ENCODE assay signal across 26 cellular contexts in the genomic region with DNA sequence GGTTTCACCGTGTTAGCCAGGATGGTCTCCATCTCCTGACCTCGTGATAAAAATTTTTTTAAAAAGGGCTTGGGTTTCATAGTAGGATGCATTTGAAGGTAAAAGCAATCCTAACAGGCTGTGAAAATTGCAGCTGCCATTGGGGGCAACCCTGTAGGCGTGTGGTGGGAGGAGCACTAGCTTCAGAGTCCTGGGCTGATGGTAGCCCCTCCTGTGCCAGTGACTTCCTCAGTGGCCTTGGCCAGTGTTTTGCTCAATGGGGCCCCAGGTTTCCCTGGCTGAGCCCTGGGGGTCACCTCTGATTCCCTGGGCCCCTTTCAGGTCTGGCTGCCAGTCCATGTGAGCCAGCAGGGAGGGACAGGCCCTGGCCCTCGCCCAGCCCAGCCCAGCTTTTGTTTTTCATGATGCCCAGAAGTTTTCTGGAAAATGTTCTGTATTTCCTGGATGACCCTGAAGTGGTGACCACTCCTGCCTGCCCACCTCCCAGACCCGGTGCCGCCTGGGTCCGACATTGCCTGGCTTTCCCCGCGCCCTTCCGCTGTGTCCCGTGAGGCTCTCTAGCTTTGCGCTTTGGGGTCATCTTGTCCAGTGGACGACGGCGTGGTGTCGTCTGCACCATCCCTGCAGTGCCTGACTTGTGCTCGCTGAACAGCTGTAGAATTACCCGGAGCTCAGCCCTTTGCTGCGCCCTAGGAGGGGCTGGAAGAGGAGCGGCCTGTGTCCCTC. TPM values are rescaled to one million over a fixed set of nuclear protein-coding genes. Genes with fewer than 3 reads are reported as not detected.
A peak's percentile ranks its signal among the peaks of the same experiment; 100 is the strongest.
DNase-seq lines count a peak whose midpoint lies in the region; ATAC-seq and TF ChIP-seq lines count a peak whose summit lies in the region.
"Had no signal": no experiment of that assay in that cellular context is flagged by ENCODE, and none has a peak within 500 bp of the region (broad histone marks: within the 10 kb centered on the region; RNA-seq: fewer than 3 reads in every experiment).

No MANE protein-coding gene starts in this region.

- H3K4me3 ChIP-seq in endodermal cell (ENCODE audit: low read length), result no peak overlapping the region
- H3K4me3 ChIP-seq in trophoblast cell (ENCODE audit: low read depth, low read length), result no peak overlapping the region
- H3K4me3 ChIP-seq: A549; BLaER1 treated with 17β-estradiol and CSF1 and Interleukin-3, amounts not matched to agents 10 nM and 100 nM; GM12878; SK-N-MC had no signal

- H2AK5ac ChIP-seq in H9 (ENCODE audit: insufficient read length, low read length), result no peak overlapping the region
- H2AK5ac ChIP-seq in trophoblast cell (ENCODE audit: low read length), result no peak overlapping the region

- no peak overlapping the region for H3K56ac ChIP-seq in H9 (ENCODE audit: insufficient read length, low read depth, low read length)

- no peak for TF ChIP-seq CTCF in H9 (conservative IDR thresholded peaks at IDR 0.05)
- no peak for TF ChIP-seq CTCF in WTC11 (IDR thresholded peaks at IDR 0.05)
- TF ChIP-seq CTCF in endodermal cell (conservative IDR thresholded peaks at IDR 0.05), result no peak

- H4K20me1 ChIP-seq in H9 (ENCODE audit: control insufficient read depth, insufficient read depth, insufficient read length), result no peaks in the 10 kb centered on the region

- no CpG with 5 or more reads among the region's 20 CpGs for WGBS in H9 (ENCODE audit: extremely low coverage, insufficient read length, low lambda C conversion rate)
- WGBS in endodermal cell (ENCODE audit: insufficient coverage in 1 of 2, insufficient read length in 1 of 2), 2 experiments, result 95 to 97% methylated on average over 12 to 20 of the region's 20 CpGs
- WGBS in trophoblast cell (ENCODE audit: extremely low coverage, insufficient coverage, insufficient read length), result no CpG with 5 or more reads among the region's 20 CpGs

- H4K91ac ChIP-seq in H9 (ENCODE audit: insufficient read length, low read depth, low read length) (no peak overlapping the region), trophoblast cell (ENCODE audit: low read depth, low read length) (no peak overlapping the region)

- H3K27ac ChIP-seq in H9 (ENCODE audit: insufficient read length, low read depth, low read length), result no peak overlapping the region
- no peak overlapping the region for H3K27ac ChIP-seq in endodermal cell (ENCODE audit: low read depth, low read length)
- H3K27ac ChIP-seq in trophoblast cell (ENCODE audit: low read depth, low read length), result no peak overlapping the region
- H3K27ac ChIP-seq: A549, SK-N-MC had no signal

- H2BK5ac ChIP-seq in H9 (ENCODE audit: insufficient read length, low read length), result no peak overlapping the region
- no peak overlapping the region for H2BK5ac ChIP-seq in trophoblast cell (ENCODE audit: low read depth, low read length, poor library complexity)

- H3K9me3 Mint-ChIP-seq in H9 (peaks cover 0 to 11% of the 10 kb centered on the region in 2 experiments; a peak in 3 of 5 replicates), WTC11 (no peaks in the 10 kb centered on the region), endodermal cell (peaks cover 7% of the 10 kb centered on the region)
- H3K9me3 Mint-ChIP-seq: CD4-positive, alpha-beta T cell had no signal

- H3K4ac ChIP-seq in H9 (ENCODE audit: low read depth, low read length) (no peak overlapping the region), trophoblast cell (ENCODE audit: low read depth, low read length) (peak overlapping the region; percentile 78)

- no peak overlapping the region for H4K5ac ChIP-seq in H9 (ENCODE audit: insufficient read length, low read depth, low read length)

- H3K9ac ChIP-seq in H9 (ENCODE audit: extremely low read depth, insufficient read length, low read length) (no peak overlapping the region), endodermal cell (ENCODE audit: extremely low read depth, low read length, poor library complexity, severe bottlenecking) (no peak overlapping the region), trophoblast cell (ENCODE audit: low read length) (no peak overlapping the region)

- H3K4me1 Mint-ChIP-seq in H9, result peaks cover 4 to 7% of the 10 kb centered on the region in 2 experiments; a peak in 3 of 4 replicates
- H3K4me1 Mint-ChIP-seq in WTC11, result 0 out of 2 replicates have a peak, but pooled peaks cover 4% of the 10 kb centered on the region
- no peaks in the 10 kb centered on the region for H3K4me1 Mint-ChIP-seq in endodermal cell

- no peak overlapping the region for H3K14ac ChIP-seq in H9 (ENCODE audit: insufficient read depth, low read length)
- no peak overlapping the region for H3K14ac ChIP-seq in trophoblast cell (ENCODE audit: low read length)

- H2BK15ac ChIP-seq in H9 (ENCODE audit: low read depth, low read length), result no peak overlapping the region

- no peak overlapping the region for H2BK12ac ChIP-seq in H9 (ENCODE audit: insufficient read length, low read depth, low read length)
- H2BK12ac ChIP-seq in trophoblast cell (ENCODE audit: low read length), result no peak overlapping the region

- H3K36me3 Mint-ChIP-seq in H9 (ENCODE audit: insufficient read depth in 1 of 3, low read depth in 3 of 3) (peaks cover 11 to 27% (median 15%) of the 10 kb centered on the region in 3 experiments), WTC11 (peaks cover 8% of the 10 kb centered on the region; the same call in 1 of the 2 replicates), endodermal cell (ENCODE audit: low read depth) (peaks cover 26% of the 10 kb centered on the region)

- ATAC-seq in WTC11 (no peak), GM19351 (IDR thresholded peaks at IDR 0.05; ENCODE audit: unreplicated experiment) (no peak)
- ATAC-seq: A549, GM12878 had no signal

- H3K27me3 Mint-ChIP-seq in H9 (ENCODE audit: low read depth) (no peaks in the 10 kb centered on the region), WTC11 (ENCODE audit: low read depth) (no peaks in the 10 kb centered on the region), endodermal cell (ENCODE audit: insufficient read depth) (no peaks in the 10 kb centered on the region)
- H3K27me3 Mint-ChIP-seq: CD4-positive, alpha-beta T cell had no signal

- H4K12ac ChIP-seq in trophoblast cell (ENCODE audit: low read depth, low read length), result no peak overlapping the region

- H3K79me1 ChIP-seq in H9 (ENCODE audit: insufficient read depth, low read depth, low read length, poor library complexity, severe bottlenecking) (peaks cover 16% of the 10 kb centered on the region), trophoblast cell (ENCODE audit: low read length) (no peaks in the 10 kb centered on the region)

- H2AFZ ChIP-seq in H9 (ENCODE audit: low read length) (no peak overlapping the region), trophoblast cell (ENCODE audit: insufficient read depth, low read length, poor library complexity) (no peak overlapping the region)

- H3K23me2 ChIP-seq in H9 (ENCODE audit: insufficient read length, low read depth, low read length, poor library complexity, severe bottlenecking), result no peaks in the 10 kb centered on the region

- H3K27ac Mint-ChIP-seq in H9 (peak overlapping the region; percentile 29 to 94 (median 78); a peak in 2 of 7 replicates), WTC11 (peak overlapping the region; percentile 74), endodermal cell (peak overlapping the region; percentile 35)
- H3K27ac Mint-ChIP-seq: CD4-positive, alpha-beta T cell had no signal

- H4K8ac ChIP-seq in H9 (replicated peaks; ENCODE audit: insufficient read length, low read depth, low read length) (no peak overlapping the region), trophoblast cell (ENCODE audit: low read depth, low read length) (no peak overlapping the region)

- H3K18ac ChIP-seq in H9 (ENCODE audit: insufficient read length, low read depth, low read length), result no peak overlapping the region
- no peak overlapping the region for H3K18ac ChIP-seq in trophoblast cell (ENCODE audit: low read length)

- H3K36me3 ChIP-seq in endodermal cell (ENCODE audit: control insufficient read depth, insufficient read depth, low read length) (peaks cover 6% of the 10 kb centered on the region), trophoblast cell (ENCODE audit: control insufficient read depth in 1 of 2, insufficient read depth in 2 of 2, low read length in 2 of 2) (peaks cover 15 to 20% of the 10 kb centered on the region in 2 experiments)

- no peak overlapping the region for H2BK120ac ChIP-seq in H9 (ENCODE audit: low read depth, low read length, poor library complexity, severe bottlenecking)
- no peak overlapping the region for H2BK120ac ChIP-seq in trophoblast cell (ENCODE audit: insufficient read depth, low read length, poor library complexity)

- H3K9me3 ChIP-seq in H9 (ENCODE audit: control insufficient read depth, low read depth, low read length) (no peaks in the 10 kb centered on the region), endodermal cell (ENCODE audit: control insufficient read depth, low read length) (peaks cover 10% of the 10 kb centered on the region), trophoblast cell (ENCODE audit: insufficient read depth, low read depth, low read length) (peaks cover 3% of the 10 kb centered on the region)

- no peak overlapping the region for H2BK20ac ChIP-seq in H9 (ENCODE audit: low read depth, low read length, poor library complexity, severe bottlenecking)

- H3K4me1 ChIP-seq in H9 (ENCODE audit: insufficient read depth, low read length), result no peaks in the 10 kb centered on the region
- H3K4me1 ChIP-seq in endodermal cell (ENCODE audit: control insufficient read depth, insufficient read depth, low read length), result no peaks in the 10 kb centered on the region
- peaks cover 0 to 8% of the 10 kb centered on the region in 2 experiments for H3K4me1 ChIP-seq in trophoblast cell (ENCODE audit: control insufficient read depth in 1 of 2, insufficient read depth in 2 of 2, low read length in 2 of 2)
- H3K4me1 ChIP-seq: A549, Caco-2 had no signal

- H3T11ph ChIP-seq in H9 (ENCODE audit: low read length), result no peak overlapping the region

- no peak for DNase-seq in H9
- no peak for DNase-seq in WTC11 (ENCODE audit: low spot score)
- peak; percentile 36 for DNase-seq in endodermal cell
- no peak for DNase-seq in trophoblast cell
- DNase-seq in stimulated activated CD4-positive, alpha-beta T cell treated with anti-CD3 and anti-CD28 coated beads, Interleukin-12 subunit alpha, Interleukin-12 subunit beta, amount 100 ng/mL, for 4 hours, result no peak
- DNase-seq in NCI-H187 (lab: John Stamatoyannopoulos, UW), result no peak
- DNase-seq in LoVo (ENCODE audit: low spot score), result no peak
- DNase-seq: AML-193; Caco-2; CD4-positive, alpha-beta T cell; DMS 273 treated with DMSO at 0.1 percent for 48 hours; DMS79; EL; GDM1; KG1; MM.1S; NCI-H2029 treated with DMSO at 0.1 percent for 48 hours; NCI-H2227 treated with DMSO at 0.1 percent for 48 hours; NCI-H69; RPMI8226; SHP77 treated with DMSO at 0.1 percent for 48 hours had no signal

- H3K79me2 ChIP-seq in H9 (ENCODE audit: insufficient read depth, low read length) (peaks cover 7% of the 10 kb centered on the region; the same call in 1 of the 2 replicates), trophoblast cell (ENCODE audit: control insufficient read depth, insufficient read depth, low read length, poor library complexity) (peaks cover 17% of the 10 kb centered on the region)

- H3K23ac ChIP-seq in H9 (ENCODE audit: insufficient read length, low read depth, low read length) (no peak overlapping the region), trophoblast cell (ENCODE audit: low read length) (no peak overlapping the region)

- CTCF ChIA-PET in WTC11 (lab: Charles Lee), result interaction anchor here (0.9 to 3.5 kb wide), 5 partner anchors 10 to 49 kb away, joined by 3 to 26 read pairs (median 7); partner anchors contain the start of gene MGRN1

- H3K4me2 ChIP-seq in H9 (ENCODE audit: insufficient read depth, insufficient read length, low read length) (no peak overlapping the region), trophoblast cell (ENCODE audit: low read length) (no peak overlapping the region)
- H3K4me2 ChIP-seq: A549 had no signal

- POLR2A ChIA-PET in WTC11 (lab: Charles Lee), result interaction anchor here (1.1 kb wide), 1 partner anchor 9 kb away, joined by 3 read pairs; no protein-coding TSS in a partner anchor

- H3K4me3 Mint-ChIP-seq in H9, result no peak overlapping the region
- no peak overlapping the region for H3K4me3 Mint-ChIP-seq in WTC11
- no peak overlapping the region for H3K4me3 Mint-ChIP-seq in endodermal cell
- H3K4me3 Mint-ChIP-seq: CD4-positive, alpha-beta T cell had no signal

- H3K27me3 ChIP-seq in H9 (ENCODE audit: insufficient read depth, low read length) (no peaks in the 10 kb centered on the region), endodermal cell (ENCODE audit: control insufficient read depth, insufficient read depth, low read length, poor library complexity, severe bottlenecking) (no peaks in the 10 kb centered on the region), trophoblast cell (ENCODE audit: insufficient read depth, low read length) (no peaks in the 10 kb centered on the region)
- H3K27me3 ChIP-seq: BLaER1 treated with 17β-estradiol and CSF1 and Interleukin-3, amounts not matched to agents 10 nM and 100 nM had no signal

RNA-seq across cellular contexts. Expression of gene MGRN1, which starts 9.4 kb away (rescaled TPM):
- total RNA-seq in H9 (2021), result 91.6 and 93.9 TPM in 2 replicates
- 79.4 to 88.8 TPM (median 80.7 TPM) in 3 replicates for total RNA-seq in WTC11 (2021)
- 10 to 100 TPM; 66.9 to 71.4 TPM for total RNA-seq in endodermal cell
- 52.3 TPM for polyA plus RNA-seq in endodermal cell (2013, experiment 1 of 2)
- polyA plus RNA-seq in endodermal cell (2013, experiment 2 of 2), result 45.0 TPM
- polyA plus RNA-seq in trophoblast cell (2013), result 52.1 and 52.4 TPM in 2 replicates

RNA-seq across cellular contexts. Expression of gene UBALD1, which starts 19.4 kb away (rescaled TPM):
- total RNA-seq in H9 (2021), result 80.9 and 81.7 TPM in 2 replicates
- total RNA-seq in WTC11 (2021), result 56.8 to 59.5 TPM (median 59.0 TPM) in 3 replicates
- 10 to 100 TPM; 46.8 to 49.6 TPM for total RNA-seq in endodermal cell
- 28.8 TPM for polyA plus RNA-seq in endodermal cell (2013, experiment 1 of 2)
- 24.7 TPM for polyA plus RNA-seq in endodermal cell (2013, experiment 2 of 2)
- polyA plus RNA-seq in trophoblast cell (2013), result 52.8 and 57.6 TPM in 2 replicates

RNA-seq across cellular contexts. Expression of gene NUDT16L1, which starts 59.3 kb away (rescaled TPM):
- 49.4 and 50.0 TPM in 2 replicates for total RNA-seq in H9 (2021)
- total RNA-seq in WTC11 (2021), result 41.8 to 45.8 TPM (median 42.0 TPM) in 3 replicates
- total RNA-seq in endodermal cell, result 10 to 100 TPM; 38.6 to 40.7 TPM
- polyA plus RNA-seq in endodermal cell (2013, experiment 1 of 2), result 36.4 TPM
- polyA plus RNA-seq in endodermal cell (2013, experiment 2 of 2), result 33.5 TPM
- 21.1 and 21.4 TPM in 2 replicates for polyA plus RNA-seq in trophoblast cell (2013)
